8 cellular contexts compared by ENCODE assay signal in the genomic region with DNA sequence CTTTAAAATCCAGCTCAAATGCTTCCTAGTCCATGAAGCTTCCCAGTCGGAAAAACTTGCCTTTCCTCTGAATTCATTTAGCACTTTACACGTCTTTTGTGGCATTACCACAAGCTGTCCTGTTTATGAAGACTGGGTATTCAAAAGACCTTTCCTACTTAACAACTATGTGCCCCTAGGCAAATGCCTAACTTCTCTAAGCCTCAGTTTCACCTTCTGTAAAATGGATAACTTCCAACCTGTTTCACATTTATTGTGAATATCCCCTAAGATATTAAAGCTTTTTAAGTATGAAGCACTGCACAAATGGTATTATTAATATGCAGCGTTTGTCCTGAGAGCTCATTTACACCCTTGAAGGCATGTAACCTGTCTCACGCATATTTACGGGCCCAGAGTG. TPM values are rescaled to one million over a fixed set of nuclear protein-coding genes. Genes with fewer than 3 reads are reported as not detected.
A peak's percentile ranks its signal among the peaks of the same experiment; 100 is the strongest.
DNase-seq lines count a peak whose midpoint lies in the region; ATAC-seq and TF ChIP-seq lines count a peak whose summit lies in the region.

No MANE protein-coding gene starts in this region.

- peaks cover 6% of the 10 kb centered on the region for H3K4me1 ChIP-seq in MM.1S (ENCODE audit: low read length)

- H3K9me3 ChIP-seq in MM.1S (replicated peaks; ENCODE audit: insufficient read depth, low read length): no peaks in the 10 kb centered on the region

- H3K27ac ChIP-seq in MM.1S (ENCODE audit: low read length) (peak overlapping the region; percentile 75; the same call in 1 of the 2 replicates), dorsolateral prefrontal cortex (peak overlapping the region in 50 of 59 donors; percentile 11 to 91 (median 78))

- H3K27me3 Mint-ChIP-seq in natural killer cell (ENCODE audit: low read depth in 2 of 2): peaks cover 2 to 14% of the 10 kb centered on the region in 2 donors

- H3K9me2 ChIP-seq in MM.1S (replicated peaks; ENCODE audit: insufficient read depth, low read length): no peaks in the 10 kb centered on the region

- no peaks in the 10 kb centered on the region for H3K36me3 ChIP-seq in MM.1S (replicated peaks; ENCODE audit: insufficient read depth, low read length)

- no peaks in the 10 kb centered on the region for H4K20me1 ChIP-seq in MM.1S (ENCODE audit: insufficient read depth, low read length)

- ATAC-seq in natural killer cell (no peak), GM21381 (IDR thresholded peaks at IDR 0.05; ENCODE audit: unreplicated experiment) (no peak), GM18520 (IDR thresholded peaks at IDR 0.05; ENCODE audit: unreplicated experiment) (no peak)

- H3K4me2 ChIP-seq in MM.1S (ENCODE audit: low read depth, low read length): peak overlapping the region; percentile 91

- intact Hi-C loops in dorsolateral prefrontal cortex (cut with DNase I): loop anchor here in 1 of 2 donors (5.0 kb wide), 2 partner anchors 54 to 106 kb away; partner anchors contain the start of genes ANXA7 and MRPS16
- intact Hi-C loops in natural killer cell (cut with micrococcal nuclease): loop anchor here (2.0 kb wide), 1 partner anchor 111 kb away; the partner anchor contains the start of gene DNAJC9

- no peak for DNase-seq in AG10803 (ENCODE audit: low read depth)
- no peak for DNase-seq in MM.1S
- no peak for DNase-seq in dorsolateral prefrontal cortex
- no peak for DNase-seq in natural killer cell
- no peak for DNase-seq in NCI-H2227 (lab: John Stamatoyannopoulos, UW; ENCODE audit: unreplicated experiment)
- no peak for DNase-seq in NAMALWA (ENCODE audit: low spot score)

- peak overlapping the region; percentile 79 for H3K9ac ChIP-seq in MM.1S (ENCODE audit: low read length)

- H3K4me3 ChIP-seq in AG10803 (ENCODE audit: low read length) (peak overlapping the region; percentile 92), MM.1S (ENCODE audit: low read length) (peak overlapping the region; percentile 74), dorsolateral prefrontal cortex (peak overlapping the region; percentile 60 to 96 (median 83))

- H3K79me2 ChIP-seq in MM.1S (ENCODE audit: low read length): no peaks in the 10 kb centered on the region

- H3K9me3 Mint-ChIP-seq in natural killer cell: no peaks in the 10 kb centered on the region

- peak overlapping the region; percentile 97 for H3K4me3 Mint-ChIP-seq in natural killer cell

- no peaks in the 10 kb centered on the region for H3K27me3 ChIP-seq in MM.1S (replicated peaks; ENCODE audit: insufficient read depth, low read length)
- no peaks in the 10 kb centered on the region for H3K27me3 ChIP-seq in dorsolateral prefrontal cortex

- TF ChIP-seq CTCF in AG10803 (conservative IDR thresholded peaks at IDR 0.05; ENCODE audit: low read length) (no peak), MM.1S (IDR thresholded peaks at IDR 0.05; ENCODE audit: low read length) (no peak), dorsolateral prefrontal cortex (IDR thresholded peaks at IDR 0.05 in 54 of 56, conservative IDR thresholded peaks at IDR 0.05 in 2 of 56; ENCODE audit: low read depth in 1 of 56, partially characterized antibody in 56 of 56) (no peak), natural killer cell (IDR thresholded peaks at IDR 0.05) (no peak)

- H3K4me1 Mint-ChIP-seq in natural killer cell: peaks cover 14% of the 10 kb centered on the region in 2 donors

- no peaks in the 10 kb centered on the region for H3F3A ChIP-seq in MM.1S (ENCODE audit: insufficient read depth, low read length)

- H2AFZ ChIP-seq in MM.1S (ENCODE audit: low read length): peak overlapping the region; percentile 74

- peak overlapping the region; percentile 91 to 96 for H3K27ac Mint-ChIP-seq in natural killer cell

- no peaks in the 10 kb centered on the region for H3K36me3 Mint-ChIP-seq in natural killer cell

RNA-seq across cellular contexts. Expression of gene CFAP70, which starts 0.8 kb away (rescaled TPM):
- total RNA-seq in dorsolateral prefrontal cortex (10 to 100 TPM in 34 of 120 experiments, 1 to 10 TPM in 86; 4.8 to 20.1 (median 8.8) TPM), natural killer cell (1 to 10 TPM in 1 of 3 donors, under 1 TPM in 2; 0.28 to 2.9 (median 0.95) TPM)

RNA-seq across cellular contexts. Expression of gene ANXA7, which starts 56.0 kb away (rescaled TPM):
- total RNA-seq in dorsolateral prefrontal cortex (100 to 1,000 TPM in 103 of 120 experiments, 10 to 100 TPM in 17; 77.3 to 153 (median 116) TPM), natural killer cell (10 to 100 TPM; 61.0 to 82.0 (median 72.5) TPM)
